Comparison of ENCODE assay signal across 33 cellular contexts in the genomic region with DNA sequence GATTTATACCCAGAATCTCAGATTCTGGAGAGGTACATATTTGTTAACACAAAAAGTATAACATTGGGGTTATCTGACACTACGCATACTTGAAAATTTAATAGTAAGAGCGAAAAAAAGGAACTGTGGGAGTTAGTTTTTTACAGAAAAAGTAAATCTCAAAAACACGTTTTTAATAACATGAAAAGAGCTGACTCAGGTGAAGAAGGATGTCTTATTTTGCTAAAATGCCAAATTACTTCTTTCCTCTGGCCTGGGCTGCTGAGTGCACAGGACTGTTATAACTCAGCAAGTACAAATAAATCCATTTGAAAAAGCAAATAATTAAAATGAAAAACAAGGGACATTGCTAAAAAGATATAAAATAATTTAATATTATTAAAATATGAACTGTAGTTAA.
"Had no signal": no experiment of that assay in that cellular context is flagged by ENCODE, and none has a peak within 500 bp of the region (broad histone marks: within the 10 kb centered on the region; RNA-seq: fewer than 3 reads in every experiment).

No MANE protein-coding gene starts in this region.

- FAIRE-seq: astrocyte, bronchial epithelial cell, colon had no signal

- H3K27ac ChIP-seq: adrenal gland, ascending aorta, body of pancreas, brain microvascular endothelial cell, breast epithelium, cardiac muscle cell had no signal

- H3K9me3 ChIP-seq: adrenal gland, ascending aorta, body of pancreas, breast epithelium had no signal

- H3K4me1 ChIP-seq: adrenal gland, ascending aorta, body of pancreas, breast epithelium had no signal

- DNase-seq: activated effector memory CD4-positive, alpha-beta T cell treated with anti-CD3 and anti-CD28 coated beads, Interleukin-2, amount 50 U/mL, for 16 hours; activated effector memory CD4-positive, alpha-beta T cell treated with Interleukin-2 at 50 U/mL for 16 hours; activated gamma-delta T cell; activated gamma-delta T cell treated with Interleukin-2 at 50 U/mL for 16 hours; activated naive CD4-positive, alpha-beta T cell; activated naive CD4-positive, alpha-beta T cell treated with anti-CD3 and anti-CD28 coated beads for 36 hours; activated naive CD4-positive, alpha-beta T cell treated with anti-CD3 and anti-CD28 coated beads, Interleukin-2, amount 10 ng/mL, durations not matched to agents 7 days and 5 days; activated naive CD4-positive, alpha-beta T cell treated with anti-CD3 and anti-CD28 coated beads, Interleukin-2, amount 50 U/mL, for 16 hours; activated naive CD4-positive, alpha-beta T cell treated with Interleukin-2 at 50 U/mL for 16 hours; activated naive CD8-positive, alpha-beta T cell treated with anti-CD3 and anti-CD28 coated beads for 36 hours; activated naive CD8-positive, alpha-beta T cell treated with anti-CD3 and anti-CD28 coated beads, Interleukin-2, amount 10 ng/mL, durations not matched to agents 7 days and 5 days; activated naive CD8-positive, alpha-beta T cell treated with anti-CD3 and anti-CD28 coated beads, Interleukin-2, amount 50 U/mL, for 24 hours; activated T-cell treated with anti-CD3 and anti-CD28 coated beads, Interleukin-2, amount 50 U/mL, for 4 hours; activated T-cell treated with anti-CD3 and anti-CD28 coated beads, Interleukin-2, amount 50 U/mL, for 48 hours; activated T-cell treated with anti-CD3 and anti-CD28 coated beads, Interleukin-2, amount 50 U/mL, for 72 hours; adrenal gland; amniotic stem cell; amygdala; anterior cingulate cortex; aorta; body of pancreas; brain microvascular endothelial cell; caudate nucleus; central memory CD4-positive, alpha-beta T cell; cerebellar nuclear complex had no signal

- H3K36me3 ChIP-seq: adrenal gland, ascending aorta, brain microvascular endothelial cell, breast epithelium, cardiac muscle cell had no signal

- ATAC-seq: activated naive CD4-positive, alpha-beta T cell treated with anti-CD3 and anti-CD28 coated beads, Interleukin-2, amount 50 U/mL, for 72 hours; activated naive CD8-positive, alpha-beta T cell treated with anti-CD3 and anti-CD28 coated beads, Interleukin-2, amount 50 U/mL, for 24 hours; activated T-cell treated with anti-CD3 and anti-CD28 coated beads, Interleukin-2, amount 50 U/mL, for 4 hours; activated T-cell treated with anti-CD3 and anti-CD28 coated beads, Interleukin-2, amount 50 U/mL, for 72 hours; activated T-helper 17 cell treated with anti-CD3 and anti-CD28 coated beads, Interleukin-2, amount 50 U/mL, for 72 hours; body of pancreas had no signal

- H3K4me3 ChIP-seq: adrenal gland, ascending aorta, body of pancreas, breast epithelium, cardiac muscle cell had no signal

- H3K27me3 ChIP-seq: adrenal gland, ascending aorta, body of pancreas, brain microvascular endothelial cell, breast epithelium, cardiac muscle cell had no signal
